In genomic region chr12:129258781-129259318, GRCh38 we compare ENCODE assay signal across 20 cellular contexts.
"Had no signal": no experiment of that assay in that cellular context is flagged by ENCODE, and none has a peak within 500 bp of the region (broad histone marks: within the 10 kb centered on the region; RNA-seq: fewer than 3 reads in every experiment).

No MANE protein-coding gene starts in this region.

- H3K36me3 ChIP-seq: esophagus squamous epithelium, neutrophil, stomach, thoracic aorta, transverse colon had no signal

- H3K4me3 ChIP-seq: esophagus squamous epithelium, hepatocyte, skin epidermis, stomach, thoracic aorta, transverse colon had no signal

- H3K27ac Mint-ChIP-seq: dendritic cell treated with granulocyte-macrophage colony-stimulating factor and Interleukin-4, amounts not matched to agents 40 ng/mL and 50 ng/mL, for 4 days; effector memory CD8-positive, alpha-beta T cell; naive thymus-derived CD4-positive, alpha-beta T cell; nephron progenitor cell had no signal

- H3K4me1 ChIP-seq: esophagus squamous epithelium, stomach, transverse colon had no signal

- H3K79me2 ChIP-seq: hepatocyte had no signal

- H3K27me3 ChIP-seq: esophagus squamous epithelium, hepatocyte, neutrophil, stomach, transverse colon had no signal

- ATAC-seq: effector memory CD8-positive, alpha-beta T cell; naive thymus-derived CD4-positive, alpha-beta T cell; sciatic nerve had no signal

- FAIRE-seq: colon had no signal

- H3K27me3 Mint-ChIP-seq: dendritic cell treated with granulocyte-macrophage colony-stimulating factor and Interleukin-4, amounts not matched to agents 40 ng/mL and 50 ng/mL, for 4 days; naive thymus-derived CD4-positive, alpha-beta T cell had no signal

- H2AFZ ChIP-seq: hepatocyte had no signal

- H3K9me3 ChIP-seq: neutrophil, thoracic aorta, transverse colon had no signal

- H3K27ac ChIP-seq: epithelial cell of prostate, esophagus squamous epithelium, hepatocyte, neutrophil, skin epidermis, stomach, thoracic aorta, transverse colon had no signal

- H3K4me2 ChIP-seq: hepatocyte had no signal

- DNase-seq: effector memory CD8-positive, alpha-beta T cell; esophagus squamous epithelium; foreskin fibroblast; head of caudate nucleus; mammary epithelial cell; naive thymus-derived CD4-positive, alpha-beta T cell; nephron progenitor cell; posterior cingulate gyrus; stimulated activated naive CD4-positive, alpha-beta T cell; stomach; substantia nigra; transverse colon had no signal

- H3K4me1 Mint-ChIP-seq: naive thymus-derived CD4-positive, alpha-beta T cell had no signal

- H3K4me3 Mint-ChIP-seq: dendritic cell treated with granulocyte-macrophage colony-stimulating factor and Interleukin-4, amounts not matched to agents 40 ng/mL and 50 ng/mL, for 4 days; effector memory CD8-positive, alpha-beta T cell; naive thymus-derived CD4-positive, alpha-beta T cell; nephron progenitor cell had no signal
